Comparison of ENCODE assay signal across 18 cellular contexts in genomic region chr4:100796333-100796732, GRCh38.
DNase-seq lines count a peak whose midpoint lies in the region; ATAC-seq, FAIRE-seq and TF ChIP-seq lines count a peak whose summit lies in the region.
"Had no signal": no experiment of that assay in that cellular context is flagged by ENCODE, and none has a peak within 500 bp of the region (broad histone marks: within the 10 kb centered on the region; RNA-seq: fewer than 3 reads in every experiment).

No MANE protein-coding gene starts in this region.

- no peak for ATAC-seq in foreskin keratinocyte
- no peak for ATAC-seq in GM21529 (IDR thresholded peaks at IDR 0.05; ENCODE audit: unreplicated experiment)
- ATAC-seq in GM19351 (IDR thresholded peaks at IDR 0.05; ENCODE audit: unreplicated experiment): no peak

- DNase-seq in DMS 273 (lab: John Stamatoyannopoulos, UW; ENCODE audit: unreplicated experiment) (peak; percentile 25), DMS 273 treated with DMSO at 0.1 percent for 48 hours (lab: John Stamatoyannopoulos, UW) (no peak), NCI-H1694 (lab: John Stamatoyannopoulos, UW) (peak; percentile 42), SJCRH30 (peak in 1 of 2 experiments; percentile 7), foreskin keratinocyte (no peak), HTR-8/SVneo (ENCODE audit: insufficient read length, low spot score) (no peak)
- DNase-seq: 8988T; ACHN; CD4-positive, CD25-positive, alpha-beta regulatory T cell; DMS79; HFFc6 had no signal

- H3K27ac ChIP-seq in SJCRH30 (peak overlapping the region; percentile 46), foreskin keratinocyte (no peak overlapping the region)
- H3K27ac ChIP-seq: BLaER1 treated with 17β-estradiol and CSF1 and Interleukin-3, amounts not matched to agents 10 nM and 100 nM had no signal

- peaks cover 19% of the 10 kb centered on the region for H3K4me1 ChIP-seq in SJCRH30
- H3K4me1 ChIP-seq in foreskin keratinocyte: no peaks in the 10 kb centered on the region
- H3K4me1 ChIP-seq: BLaER1 treated with 17β-estradiol and CSF1 and Interleukin-3, amounts not matched to agents 10 nM and 100 nM had no signal

- no peaks in the 10 kb centered on the region for H3K36me3 ChIP-seq in SJCRH30
- H3K36me3 ChIP-seq: BLaER1 treated with 17β-estradiol and CSF1 and Interleukin-3, amounts not matched to agents 10 nM and 100 nM; HAP-1 had no signal

- FAIRE-seq in HTR-8/SVneo (lab: Jason Lieb, UNC): no peak
- FAIRE-seq: G401.6, GM12891, H1 had no signal

- peak; percentile 12 for TF ChIP-seq CTCF in foreskin keratinocyte (conservative IDR thresholded peaks at IDR 0.05)

- H3K27me3 ChIP-seq in SJCRH30: no peaks in the 10 kb centered on the region
- no peaks in the 10 kb centered on the region for H3K27me3 ChIP-seq in foreskin keratinocyte
- H3K27me3 ChIP-seq: BLaER1 treated with 17β-estradiol and CSF1 and Interleukin-3, amounts not matched to agents 10 nM and 100 nM had no signal

- no peaks in the 10 kb centered on the region for H3K9me3 ChIP-seq in SJCRH30 (replicated peaks)
- H3K9me3 ChIP-seq: HAP-1 had no signal

- H3K4me3 ChIP-seq in SJCRH30: no peak overlapping the region
- H3K4me3 ChIP-seq: BLaER1 treated with 17β-estradiol and CSF1 and Interleukin-3, amounts not matched to agents 10 nM and 100 nM; HAP-1 had no signal

Comparison
In these comparisons a context has a peak if more than half of its experiments do, and no peak if none do; other contexts are left out.
1. DNase-seq: peak in DMS 273 (single experiment) and NCI-H1694 (single experiment); none in DMS 273 treated with DMSO at 0.1 percent for 48 hours (single experiment), foreskin keratinocyte (0 of 2) and HTR-8/SVneo (single experiment).